ENCODE assay signal across 26 cellular contexts in genomic region chr14:93993382-93993781, GRCh38. TPM values are rescaled to one million over a fixed set of nuclear protein-coding genes. Genes with fewer than 3 reads are reported as not detected.
"Had no signal": no experiment of that assay in that cellular context is flagged by ENCODE, and none has a peak within 500 bp of the region (broad histone marks: within the 10 kb centered on the region; RNA-seq: fewer than 3 reads in every experiment).

No MANE protein-coding gene starts in this region.

- DNase-seq: activated CD4-positive, alpha-beta T cell treated with anti-CD3 and anti-CD28 coated beads, Interleukin-2, amount 10 ng/mL, durations not matched to agents 7 days and 5 days; activated CD4-positive, CD25-positive, alpha-beta regulatory T cell treated with anti-CD3 and anti-CD28 coated beads, Interleukin-2, amount 50 U/mL, for 72 hours; activated CD8-positive, alpha-beta memory T cell treated with anti-CD3 and anti-CD28 coated beads, Interleukin-2, amount 10 ng/mL, durations not matched to agents 7 days and 5 days; activated CD8-positive, alpha-beta T cell treated with anti-CD3 and anti-CD28 coated beads for 36 hours; activated T-cell treated with anti-CD3 and anti-CD28 coated beads for 4 hours; body of pancreas; cortex of kidney; kidney; lower lobe of right lung; mesendoderm; mucosa of descending colon; nephron progenitor cell; occipital lobe; stimulated activated CD4-positive, alpha-beta T cell treated with anti-CD3 and anti-CD28 coated beads, Interleukin-2, amount 100 ng/mL, for 48 hours; stimulated activated naive CD4-positive, alpha-beta T cell treated with Interleukin-2 at 50 U/mL for 16 hours; upper lobe of left lung; WERI-Rb-1 had no signal

- H3K4me1 ChIP-seq: body of pancreas, lower lobe of right lung, upper lobe of left lung had no signal

- H3K27ac ChIP-seq: body of pancreas, cardiac muscle cell, epithelial cell of prostate, lower lobe of right lung, suprapubic skin, upper lobe of left lung, WERI-Rb-1 had no signal

- H3K9me3 ChIP-seq: body of pancreas, lower lobe of right lung, mucosa of descending colon, suprapubic skin, upper lobe of left lung had no signal

- H3K36me3 ChIP-seq: cardiac muscle cell, lower lobe of right lung, suprapubic skin, upper lobe of left lung, WERI-Rb-1 had no signal

- H3K4me3 ChIP-seq: body of pancreas, cardiac muscle cell, lower lobe of right lung, mucosa of descending colon, suprapubic skin, upper lobe of left lung had no signal

- ATAC-seq: activated CD8-positive, alpha-beta memory T cell treated with anti-CD3 and anti-CD28 coated beads, Interleukin-2, amount 10 ng/mL, durations not matched to agents 7 days and 5 days; activated CD8-positive, alpha-beta T cell treated with anti-CD3 and anti-CD28 coated beads for 36 hours; body of pancreas; lower lobe of right lung; mucosa of descending colon; SK-N-SH treated with all-trans-retinoic acid at 6 μM for 48 hours had no signal

- H3K27me3 ChIP-seq: body of pancreas, cardiac muscle cell, upper lobe of left lung had no signal

- FAIRE-seq: kidney, TTC549 had no signal

RNA-seq across cellular contexts. Expression of gene CCDC197, which starts 3.7 kb away (rescaled TPM):
- total RNA-seq: activated CD4-positive, alpha-beta T cell treated with anti-CD3 and anti-CD28 coated beads, Interleukin-2, amount 10 ng/mL, durations not matched to agents 7 days and 5 days; activated CD8-positive, alpha-beta T cell treated with anti-CD3 and anti-CD28 coated beads for 36 hours; body of pancreas; cardiac muscle cell; cerebellum; fibroblast of villous mesenchyme; glomerular endothelial cell; kidney; lower lobe of right lung; mucosa of descending colon; occipital lobe; renal cortical epithelial cell; suprapubic skin; upper lobe of left lung had no signal
- polyA plus RNA-seq: cardiac muscle cell had no signal

RNA-seq across cellular contexts. Expression of gene ASB2, which starts 17.0 kb away (rescaled TPM):
- total RNA-seq: occipital lobe had no signal
